In the genomic region with DNA sequence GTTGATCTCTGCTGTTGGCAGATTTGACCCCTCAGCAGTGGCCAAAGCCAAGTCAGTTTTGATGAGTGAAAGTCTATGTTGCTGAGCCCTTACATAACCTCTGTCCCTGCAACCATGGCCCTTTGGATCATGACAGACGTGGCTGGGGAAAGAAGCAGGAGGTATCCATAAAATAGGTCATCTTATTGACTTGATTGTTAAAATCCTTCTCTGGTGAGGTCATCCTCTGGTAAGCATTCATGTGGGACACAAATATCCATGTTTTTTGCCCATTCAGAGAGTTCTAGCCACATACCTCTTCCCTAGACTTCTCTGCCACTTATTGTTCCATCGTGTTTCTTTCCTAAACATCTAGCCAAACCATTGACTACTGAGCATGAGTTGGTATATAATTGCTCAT, we compare ENCODE assay signal across 23 cellular contexts.
"Had no signal": no experiment of that assay in that cellular context is flagged by ENCODE, and none has a peak within 500 bp of the region (broad histone marks: within the 10 kb centered on the region; RNA-seq: fewer than 3 reads in every experiment).

No MANE protein-coding gene starts in this region.

- FAIRE-seq: bronchial epithelial cell had no signal

- H3K9me3 ChIP-seq: ascending aorta, body of pancreas had no signal

- H3K27ac ChIP-seq: ascending aorta, body of pancreas had no signal

- H3K27me3 ChIP-seq: ascending aorta, body of pancreas had no signal

- H3K4me3 ChIP-seq: ascending aorta, body of pancreas had no signal

- H3K4me1 ChIP-seq: ascending aorta, body of pancreas had no signal

- H3K36me3 ChIP-seq: ascending aorta had no signal

- DNase-seq: activated CD4-positive, alpha-beta T cell treated with anti-CD3 and anti-CD28 coated beads for 48 hours; activated CD4-positive, alpha-beta T cell treated with anti-CD3 and anti-CD28 coated beads, Interleukin-2, amount 50 U/mL, for 4 hours; activated CD4-positive, CD25-positive, alpha-beta regulatory T cell treated with anti-CD3 and anti-CD28 coated beads, Interleukin-2, amount 50 U/mL, for 72 hours; activated CD8-positive, alpha-beta memory T cell treated with anti-CD3 and anti-CD28 coated beads, Interleukin-2, amount 50 U/mL, for 48 hours; activated CD8-positive, alpha-beta T cell treated with anti-CD3 and anti-CD28 coated beads, Interleukin-2, amount 10 ng/mL, durations not matched to agents 7 days and 5 days; activated T-cell treated with anti-CD3 and anti-CD28 coated beads, Interleukin-2, amount 50 U/mL, for 1 hour; amniotic stem cell; body of pancreas; central memory CD4-positive, alpha-beta T cell; KG1; NCI-H1092; NCI-H1417; NCI-H1930; NCI-H2107; NCI-H345; NCI-H510A; NCI-H69; NK-92 treated with Interleukin-12 subunit alpha and Interleukin-12 subunit beta, amount 100 ng/mL, for 24 hours; OCI-M1; RPMI8226; SHP77 treated with DMSO at 0.1 percent for 48 hours had no signal
